In genomic region chr1:207691006-207691405, GRCh38 we compare ENCODE assay signal across 23 cellular contexts. TPM values are rescaled to one million over a fixed set of nuclear protein-coding genes. Genes with fewer than 3 reads are reported as not detected.
A peak's percentile ranks its signal among the peaks of the same experiment; 100 is the strongest.
DNase-seq lines count a peak whose midpoint lies in the region; ATAC-seq, FAIRE-seq and TF ChIP-seq lines count a peak whose summit lies in the region.
"Had no signal": no experiment of that assay in that cellular context is flagged by ENCODE, and none has a peak within 500 bp of the region (broad histone marks: within the 10 kb centered on the region; RNA-seq: fewer than 3 reads in every experiment).

No MANE protein-coding gene starts in this region.

- TF ChIP-seq EP300 in HepG2 (IDR thresholded peaks at IDR 0.05; ENCODE audit: low read depth in 2 of 2, low read length in 2 of 2) = no peak
- no peak for TF ChIP-seq EP300 in HepG2 (CRISPR knock-in tag; IDR thresholded peaks at IDR 0.05; ENCODE audit: borderline replicate concordance)
- no peak for TF ChIP-seq EP300 in GM12878 (IDR thresholded peaks at IDR 0.05; ENCODE audit: borderline replicate concordance in 1 of 2, control insufficient read depth in 1 of 2, low read depth in 2 of 2, low read length in 2 of 2)

- H3K4me3 ChIP-seq in HepG2 (replicated peaks in 1 of 3; ENCODE audit: insufficient read depth in 1 of 3, low read depth in 2 of 3, low read length in 3 of 3) = no peak overlapping the region
- no peak overlapping the region for H3K4me3 ChIP-seq in right lobe of liver
- H3K4me3 ChIP-seq in GM12878 = no peak overlapping the region
- H3K4me3 ChIP-seq in gastrocnemius medialis = no peak overlapping the region
- H3K4me3 ChIP-seq: BLaER1 treated with 17β-estradiol and CSF1 and Interleukin-3, amounts not matched to agents 10 nM and 100 nM; HAP-1 had no signal

- no peaks in the 10 kb centered on the region for H4K20me1 ChIP-seq in HepG2 (ENCODE audit: insufficient read depth, low read length)
- H4K20me1 ChIP-seq in GM12878 (ENCODE audit: control insufficient read depth, insufficient read depth) = no peaks in the 10 kb centered on the region
- H4K20me1 ChIP-seq: BLaER1 treated with 17β-estradiol and CSF1 and Interleukin-3, amounts not matched to agents 10 nM and 100 nM had no signal

- H3K79me2 ChIP-seq in HepG2 (ENCODE audit: insufficient read depth, low read length) (no peaks in the 10 kb centered on the region), GM12878 (ENCODE audit: control insufficient read depth, insufficient read depth, low read length) (no peaks in the 10 kb centered on the region)

- no peak for ATAC-seq in HepG2
- no peak for ATAC-seq in right lobe of liver
- no peak for ATAC-seq in GM12878
- ATAC-seq in gastrocnemius medialis = no peak
- ATAC-seq in GM21723 (IDR thresholded peaks at IDR 0.05; ENCODE audit: unreplicated experiment) = no peak

- FAIRE-seq in HepG2 (lab: Jason Lieb, UNC) = no peak
- FAIRE-seq in GM12878 (lab: Jason Lieb, UNC) = peak; percentile 7
- peak; percentile 73 for FAIRE-seq in islet of Langerhans (lab: Jason Lieb, UNC)
- FAIRE-seq: GM12891, HTR-8/SVneo had no signal

- BruUV-seq in HepG2 (replicated peaks; lab: Mats Ljungman, UMichigan) (no TSS peak), GM12878 (replicated peaks; lab: Mats Ljungman, UMichigan) (no TSS peak)

- RAD21 ChIA-PET in GM12878 (lab: Charles Lee; ENCODE audit: unreplicated experiment) = no interaction called here

- CTCF ChIA-PET in HepG2 (lab: Yijun Ruan, JAX; ENCODE audit: low intra/inter-chr PET ratio, low total read pairs) = no interaction called here
- CTCF ChIA-PET in GM12878 (lab: Yijun Ruan, JAX) = interaction anchor here (0.9 to 1.6 kb wide), 3 partner anchors 12 to 121 kb away, joined by 3 to 4 read pairs (median 3); no protein-coding TSS in a partner anchor

- no peak for DNase-seq in HepG2 (ENCODE audit: low spot score)
- no peak for DNase-seq in right lobe of liver
- DNase-seq in GM12878 (ENCODE audit: low read depth, low spot score) = no peak
- DNase-seq in gastrocnemius medialis = no peak
- no peak for DNase-seq in CD1c-positive myeloid dendritic cell (ENCODE audit: extremely low spot score)
- DNase-seq: 8988T; CD4-positive, CD25-positive, alpha-beta regulatory T cell; CD8-positive, alpha-beta memory T cell; COR-L47; DMS 273 treated with DMSO at 0.1 percent for 48 hours; DMS53; DND-41; EL; KG1 had no signal

- POLR2A ChIA-PET in HepG2 (lab: Yijun Ruan, JAX) (no interaction called here), GM12878 (lab: Charles Lee) (no interaction called here)

- in situ Hi-C loops in HepG2 (cut with HindIII; ENCODE audit: extremely low pct_ligation_motif_present, low pct_unique_long_range_greater_than_20kb) (no loop called here), GM12878 (cut with MboI) (no loop called here), gastrocnemius medialis (cut with MboI; ENCODE audit: low sequenced_read_pairs in 4 of 4) (no loop called here)

- H3K27me3 ChIP-seq in HepG2 (ENCODE audit: control insufficient read depth in 1 of 2, insufficient read depth in 2 of 2, low read length in 2 of 2) (no peaks in the 10 kb centered on the region), right lobe of liver (no peaks in the 10 kb centered on the region), GM12878 (replicated peaks in 1 of 2; ENCODE audit: control insufficient read depth in 2 of 2, insufficient read depth in 2 of 2, low read length in 1 of 2) (no peaks in the 10 kb centered on the region), gastrocnemius medialis (no peaks in the 10 kb centered on the region)
- H3K27me3 ChIP-seq: BLaER1 treated with 17β-estradiol and CSF1 and Interleukin-3, amounts not matched to agents 10 nM and 100 nM had no signal

- TF ChIP-seq POLR2A in HepG2 (IDR thresholded peaks at IDR 0.05; ENCODE audit: insufficient read depth in 1 of 2, low read depth in 2 of 2, low read length in 2 of 2) = no peak
- TF ChIP-seq POLR2A in right lobe of liver (IDR thresholded peaks at IDR 0.05) = no peak
- no peak for TF ChIP-seq POLR2A in GM12878 (IDR thresholded peaks at IDR 0.05; ENCODE audit: low read depth, low read length)
- TF ChIP-seq POLR2A in gastrocnemius medialis (IDR thresholded peaks at IDR 0.05) = no peak

- intact Hi-C loops in HepG2 (cut with micrococcal nuclease; ENCODE audit: unreplicated experiment) = no loop called here
- intact Hi-C loops in right lobe of liver (cut with DNase I) = no loop called here
- intact Hi-C loops in GM12878 (cut with micrococcal nuclease; ENCODE audit: unreplicated experiment) = no loop called here
- intact Hi-C loops in gastrocnemius medialis (cut with DNase I; ENCODE audit: low total_unique reads) = no loop called here

- TF ChIP-seq CTCF in HepG2 (CRISPR knock-in tag; IDR thresholded peaks at IDR 0.05) (no peak), right lobe of liver (IDR thresholded peaks at IDR 0.05) (no peak), GM12878 (IDR thresholded peaks at IDR 0.05 in 2 of 3, conservative IDR thresholded peaks at IDR 0.05 in 1 of 3; ENCODE audit: control insufficient read depth in 2 of 3, extremely low read depth in 1 of 3, insufficient read depth in 1 of 3, low read depth in 3 of 3, low read length in 3 of 3) (no peak), gastrocnemius medialis (IDR thresholded peaks at IDR 0.05 in 4 of 5, conservative IDR thresholded peaks at IDR 0.05 in 1 of 5) (no peak)

- TF ChIP-seq RAD21 in HepG2 (CRISPR knock-in tag; IDR thresholded peaks at IDR 0.05) = no peak
- TF ChIP-seq RAD21 in GM12878 (IDR thresholded peaks at IDR 0.05; ENCODE audit: insufficient read depth, low read depth, low read length) = no peak

- H3K4me2 ChIP-seq in HepG2 (ENCODE audit: low read depth, low read length) (no peak overlapping the region), GM12878 (ENCODE audit: control insufficient read depth, insufficient read depth) (no peak overlapping the region)
- H3K4me2 ChIP-seq: BLaER1 treated with 17β-estradiol and CSF1 and Interleukin-3, amounts not matched to agents 10 nM and 100 nM had no signal

- no peak overlapping the region for H3K9ac ChIP-seq in HepG2 (ENCODE audit: insufficient read depth, low read depth, low read length)
- no peak overlapping the region for H3K9ac ChIP-seq in GM12878 (ENCODE audit: control insufficient read depth, insufficient read depth, low read length)
- H3K9ac ChIP-seq: BLaER1 treated with 17β-estradiol and CSF1 and Interleukin-3, amounts not matched to agents 10 nM and 100 nM had no signal

- H3K4me1 ChIP-seq in HepG2 (ENCODE audit: insufficient read depth, low read length) = no peaks in the 10 kb centered on the region
- H3K4me1 ChIP-seq in right lobe of liver = no peaks in the 10 kb centered on the region
- no peaks in the 10 kb centered on the region for H3K4me1 ChIP-seq in GM12878 (ENCODE audit: control insufficient read depth, insufficient read depth, low read length)
- no peaks in the 10 kb centered on the region for H3K4me1 ChIP-seq in gastrocnemius medialis
- H3K4me1 ChIP-seq: HAP-1 had no signal

- no peak overlapping the region for H3K27ac ChIP-seq in HepG2 (ENCODE audit: extremely low read length, insufficient read depth, low read length)
- H3K27ac ChIP-seq in right lobe of liver = no peak overlapping the region
- H3K27ac ChIP-seq in GM12878 (ENCODE audit: control insufficient read depth, insufficient read depth) = no peak overlapping the region
- no peak overlapping the region for H3K27ac ChIP-seq in gastrocnemius medialis
- H3K27ac ChIP-seq: BLaER1 treated with 17β-estradiol and CSF1 and Interleukin-3, amounts not matched to agents 10 nM and 100 nM had no signal

- SMC1A ChIA-PET in GM12878 (lab: Charles Lee; ENCODE audit: uncharacterized antibody, unreplicated experiment) = interaction anchor here (1.0 kb wide), 1 partner anchor 8 kb away, joined by 3 read pairs; no protein-coding TSS in a partner anchor

- H3K9me3 ChIP-seq in HepG2 (ENCODE audit: low read length) (no peaks in the 10 kb centered on the region), right lobe of liver (no peaks in the 10 kb centered on the region), GM12878 (replicated peaks; ENCODE audit: control insufficient read depth, insufficient read depth, low read length) (no peaks in the 10 kb centered on the region), gastrocnemius medialis (no peaks in the 10 kb centered on the region)
- H3K9me3 ChIP-seq: BLaER1 treated with 17β-estradiol and CSF1 and Interleukin-3, amounts not matched to agents 10 nM and 100 nM; HAP-1 had no signal

- H2AFZ ChIP-seq in HepG2 (ENCODE audit: low read length) (no peak overlapping the region), GM12878 (ENCODE audit: control insufficient read depth, low read depth, low read length) (no peak overlapping the region)

- H3K36me3 ChIP-seq in HepG2 (replicated peaks in 1 of 2; ENCODE audit: control insufficient read depth in 1 of 2, insufficient read depth in 2 of 2, low read length in 2 of 2) = no peaks in the 10 kb centered on the region
- no peaks in the 10 kb centered on the region for H3K36me3 ChIP-seq in right lobe of liver
- H3K36me3 ChIP-seq in GM12878 (ENCODE audit: control insufficient read depth in 2 of 2, insufficient read depth in 2 of 2, low read length in 1 of 2) = no peaks in the 10 kb centered on the region
- no peaks in the 10 kb centered on the region for H3K36me3 ChIP-seq in gastrocnemius medialis
- H3K36me3 ChIP-seq: BLaER1 treated with 17β-estradiol and CSF1 and Interleukin-3, amounts not matched to agents 10 nM and 100 nM; HAP-1 had no signal

RNA-seq across cellular contexts. Expression of gene CR1L, which starts 46.1 kb away (rescaled TPM):
- total RNA-seq in HepG2 (2016; rRNA removed; fragmentation: Illumina TruSeq; extraction: Trizol) = not detected in 2 replicates
- not detected in 2 replicates for total RNA-seq in HepG2 (2016; cell fraction: cytosol; rRNA removed; fragmentation: Illumina TruSeq; extraction: Trizol; ENCODE audit: low read depth)
- total RNA-seq in HepG2 (2016; cell fraction: insoluble cytoplasmic fraction; rRNA removed; fragmentation: Illumina TruSeq; extraction: Trizol) = not detected in 2 replicates
- total RNA-seq in HepG2 (2016; cell fraction: membrane; rRNA removed; fragmentation: Illumina TruSeq; extraction: Trizol) = not detected in 2 replicates
- not detected in 2 replicates for total RNA-seq in HepG2 (2016; cell fraction: nucleus; rRNA removed; fragmentation: Illumina TruSeq; extraction: Trizol)
- not detected in 2 replicates for polyA plus RNA-seq in HepG2 (2011; rRNA removed)
- not detected in 2 replicates for polyA plus RNA-seq in HepG2 (2011; cell fraction: cytosol; rRNA removed)
- polyA plus RNA-seq in HepG2 (2011; cell fraction: nucleus; rRNA removed) = not detected in 2 replicates
- polyA plus RNA-seq in HepG2 (2012) = not detected in 2 replicates
- not detected in 2 replicates for polyA plus RNA-seq in HepG2 (2016; cell fraction: cytosol; fragmentation: Illumina TruSeq; extraction: Trizol; ENCODE audit: low read depth)
- not detected in 2 replicates for polyA plus RNA-seq in HepG2 (2016; cell fraction: insoluble cytoplasmic fraction; fragmentation: Illumina TruSeq; extraction: Trizol; ENCODE audit: low read depth)
- polyA plus RNA-seq in HepG2 (2016; cell fraction: membrane; fragmentation: Illumina TruSeq; extraction: Trizol; ENCODE audit: low read depth) = not detected in 2 replicates
- not detected in 2 replicates for polyA plus RNA-seq in HepG2 (2016; cell fraction: nucleus; fragmentation: Illumina TruSeq; extraction: Trizol; ENCODE audit: insufficient read depth, low read depth)
- polyA minus RNA-seq in HepG2 (2011; rRNA and poly(A)+ RNA removed; ENCODE audit: low replicate concordance) = not detected in 2 replicates
- not detected in 2 replicates for polyA minus RNA-seq in HepG2 (2011; cell fraction: cytosol; rRNA and poly(A)+ RNA removed)
- not detected in 2 replicates for polyA minus RNA-seq in HepG2 (2011; cell fraction: nucleus; rRNA and poly(A)+ RNA removed)
- 1 to 10 TPM in 1 of 6 experiments, under 1 TPM in 4, not detected in 1; 0.12 to 1.2 (median 0.49) TPM for total RNA-seq in right lobe of liver
- total RNA-seq in GM12878 (2013; cell fraction: nucleolus; rRNA removed) = 0.76 and 0.79 TPM in 2 replicates
- not detected in 2 replicates for total RNA-seq in GM12878 (2014; rRNA removed)
- not detected in 2 replicates for total RNA-seq in GM12878 (2014; rRNA removed; fragmentation: Illumina TruSeq; extraction: Trizol)
- not detected in 2 replicates for total RNA-seq in GM12878 (2021)
- polyA plus RNA-seq in GM12878 (2011; ENCODE audit: low read depth) = 1.5 TPM
- polyA plus RNA-seq in GM12878 (2011; rRNA removed) = not detected in 2 replicates
- 0.09 TPM in 1 of 2 replicates, not detected in the other for polyA plus RNA-seq in GM12878 (2011; cell fraction: cytosol; rRNA removed)
- polyA plus RNA-seq in GM12878 (2011; cell fraction: nucleus; rRNA removed) = not detected in 2 replicates
- 0.91 and 1.6 TPM in 2 replicates for polyA plus RNA-seq in GM12878 (2012)
- polyA plus RNA-seq in GM12878 (2014; fragmentation: Illumina TruSeq; extraction: Trizol) = not detected in 2 replicates
- under 1 TPM in 1 of 2 experiments, not detected in 1; 0.11 TPM for polyA plus RNA-seq in GM12878 (2014; fragmentation: Nextera tagmentation; extraction: Ambion mirVana)
- not detected in 2 replicates for polyA plus RNA-seq in GM12878 (2014; rRNA removed)
- not detected for polyA plus RNA-seq in GM12878 (2016; fragmentation: Nextera tagmentation; extraction: Ambion mirVana)
- not detected in 2 replicates for polyA minus RNA-seq in GM12878 (2011; rRNA and poly(A)+ RNA removed)
- polyA minus RNA-seq in GM12878 (2011; cell fraction: cytosol; rRNA and poly(A)+ RNA removed) = not detected in 2 replicates
- polyA minus RNA-seq in GM12878 (2011; cell fraction: nucleus; rRNA and poly(A)+ RNA removed) = not detected in 2 replicates
- not detected for total RNA-seq in gastrocnemius medialis
- total RNA-seq: CD4-positive, CD25-positive, alpha-beta regulatory T cell; CD8-positive, alpha-beta memory T cell; G401; H4 had no signal
- polyA plus RNA-seq: CD4-positive, CD25-positive, alpha-beta regulatory T cell; CD8-positive, alpha-beta memory T cell; IgD-negative memory B cell had no signal
